1 cellular context compared by ENCODE assay signal in genomic region chr10:70737977-70738376, GRCh38.
TF ChIP-seq lines count a peak whose summit lies in the region.

No MANE protein-coding gene starts in this region.

TF ChIP-seq in K562, 482 proteins besides CTCF, POLR2A, EP300 and RAD21 (continued from another document):
- no peak for TF ChIP-seq KLF16 (IDR thresholded peaks at IDR 0.05)
- TF ChIP-seq CLOCK (CRISPR knock-in tag; IDR thresholded peaks at IDR 0.05; ENCODE audit: borderline replicate concordance), result no peak
- no peak for TF ChIP-seq GTF2B (IDR thresholded peaks at IDR 0.05; ENCODE audit: extremely low read depth, insufficient read length)
